Comparison of ENCODE assay signal across 7 cellular contexts in genomic region chr3:98573231-98573728, GRCh38. TPM values are rescaled to one million over a fixed set of nuclear protein-coding genes. Genes with fewer than 3 reads are reported as not detected.
DNase-seq lines count a peak whose midpoint lies in the region; ATAC-seq and TF ChIP-seq lines count a peak whose summit lies in the region.

No MANE protein-coding gene starts in this region.

- no peak for TF ChIP-seq EP300 in tibial nerve (IDR thresholded peaks at IDR 0.05)

- no peak overlapping the region for H3K27ac ChIP-seq in mesendoderm (ENCODE audit: low read depth, low read length)
- H3K27ac ChIP-seq in tibial nerve: no peak overlapping the region

- H2AK5ac ChIP-seq in mesendoderm (ENCODE audit: low read length): no peak overlapping the region

- H3K27me3 Mint-ChIP-seq in activated T-helper 1 cell treated with anti-CD3 and anti-CD28 coated beads, Interleukin-12 subunit alpha, Interleukin-12 subunit beta, Interleukin-2, Interleukin-4 antibody, amounts not matched to agents 30 ng/mL and 10 ng/mL and 1 ng/mL, durations not matched to agents 14 hours and 24 hours and 36 hours (ENCODE audit: insufficient read depth): no peaks in the 10 kb centered on the region

- H3K4ac ChIP-seq in mesendoderm (ENCODE audit: low read depth, low read length): no peak overlapping the region

- no peaks in the 10 kb centered on the region for H3K9me3 ChIP-seq in tibial nerve

- peaks cover 64% of the 10 kb centered on the region for H3K4me1 Mint-ChIP-seq in activated T-helper 1 cell treated with anti-CD3 and anti-CD28 coated beads, Interleukin-12 subunit alpha, Interleukin-12 subunit beta, Interleukin-2, Interleukin-4 antibody, amounts not matched to agents 30 ng/mL and 10 ng/mL and 1 ng/mL, durations not matched to agents 14 hours and 24 hours and 36 hours (ENCODE audit: low read depth)

- H3K4me1 ChIP-seq in mesendoderm (ENCODE audit: control insufficient read depth, low read depth, low read length) (no peaks in the 10 kb centered on the region), tibial nerve (no peaks in the 10 kb centered on the region)

- TF ChIP-seq CTCF in tibial nerve (IDR thresholded peaks at IDR 0.05): peak in 2 of 5 experiments; percentile 19 to 27

- DNase-seq in ELR (ENCODE audit: low read depth) (peak; percentile 67), mesendoderm (peak; percentile 41), tibial nerve (ENCODE audit: low spot score in 2 of 2) (no peak), DMS153 treated with DMSO at 0.1 percent for 48 hours (lab: John Stamatoyannopoulos, UW; ENCODE audit: unreplicated experiment) (no peak)
- no peak for DNase-seq in activated T-helper 1 cell treated with anti-CD3 and anti-CD28 coated beads, Interleukin-12 subunit alpha, Interleukin-12 subunit beta, Interleukin-2, Interleukin-4 antibody, amounts not matched to agents 30 ng/mL and 10 ng/mL and 1 ng/mL, durations not matched to agents 14 hours and 24 hours and 36 hours (ENCODE audit: low spot score)

- H3K9ac ChIP-seq in mesendoderm (ENCODE audit: low read length): no peak overlapping the region

- no peak overlapping the region for H2BK5ac ChIP-seq in mesendoderm (ENCODE audit: low read length)

- H3K9me3 Mint-ChIP-seq in activated T-helper 1 cell treated with anti-CD3 and anti-CD28 coated beads, Interleukin-12 subunit alpha, Interleukin-12 subunit beta, Interleukin-2, Interleukin-4 antibody, amounts not matched to agents 30 ng/mL and 10 ng/mL and 1 ng/mL, durations not matched to agents 14 hours and 24 hours and 36 hours: peaks cover 8% of the 10 kb centered on the region

- no peak overlapping the region for H3K4me3 ChIP-seq in mesendoderm (ENCODE audit: low read length)
- no peak overlapping the region for H3K4me3 ChIP-seq in tibial nerve

- WGBS in mesendoderm (ENCODE audit: extremely low coverage, insufficient coverage, low lambda C conversion rate): no CpG with 5 or more reads among the region's 1 CpG
- 4 to 10% methylated on average over 1 of the region's 1 CpG for WGBS in tibial nerve, 2 donors

- H2BK15ac ChIP-seq in mesendoderm (replicated peaks; ENCODE audit: low read depth): no peak overlapping the region

- no peak overlapping the region for H3K4me2 ChIP-seq in mesendoderm (ENCODE audit: low read length)

- H2BK120ac ChIP-seq in mesendoderm (ENCODE audit: low read depth, low read length): no peak overlapping the region

- no peaks in the 10 kb centered on the region for H3K79me2 ChIP-seq in mesendoderm (ENCODE audit: control insufficient read depth, insufficient read depth, low read length)

- no peaks in the 10 kb centered on the region for H3K36me3 ChIP-seq in mesendoderm (ENCODE audit: control insufficient read depth, insufficient read depth, low read length)
- H3K36me3 ChIP-seq in tibial nerve: peaks cover 0 to 21% (median 0%) of the 10 kb centered on the region in 3 donors

- no peak overlapping the region for H3K18ac ChIP-seq in mesendoderm (ENCODE audit: low read length)

- no peak overlapping the region for H4K8ac ChIP-seq in mesendoderm (ENCODE audit: low read depth, low read length)

- ATAC-seq in GM19351 (IDR thresholded peaks at IDR 0.05; ENCODE audit: unreplicated experiment) (peak; percentile 72), HG03520 (IDR thresholded peaks at IDR 0.05; ENCODE audit: unreplicated experiment) (peak; percentile 60)

- TF ChIP-seq POLR2A in tibial nerve (IDR thresholded peaks at IDR 0.05): no peak

- intact Hi-C loops in activated T-helper 1 cell treated with anti-CD3 and anti-CD28 coated beads, Interleukin-12 subunit alpha, Interleukin-12 subunit beta, Interleukin-2, Interleukin-4 antibody, amounts not matched to agents 30 ng/mL and 10 ng/mL and 1 ng/mL, durations not matched to agents 14 hours and 24 hours and 36 hours (cut with micrococcal nuclease): loop anchor here (1.0 to 2.0 kb wide), 6 partner anchors 8 to 534 kb away; partner anchors contain the start of genes CLDND1 and CPOX

- H3K27me3 ChIP-seq in mesendoderm (ENCODE audit: insufficient read depth, low read length, poor library complexity) (no peaks in the 10 kb centered on the region), tibial nerve (no peaks in the 10 kb centered on the region)

- no peak overlapping the region for H3K56ac ChIP-seq in mesendoderm (ENCODE audit: low read length)

- H3K23ac ChIP-seq in mesendoderm (ENCODE audit: low read length): no peak overlapping the region

- H4K5ac ChIP-seq in mesendoderm (ENCODE audit: low read length): no peak overlapping the region

- H3K36me3 Mint-ChIP-seq in activated T-helper 1 cell treated with anti-CD3 and anti-CD28 coated beads, Interleukin-12 subunit alpha, Interleukin-12 subunit beta, Interleukin-2, Interleukin-4 antibody, amounts not matched to agents 30 ng/mL and 10 ng/mL and 1 ng/mL, durations not matched to agents 14 hours and 24 hours and 36 hours (ENCODE audit: low read depth): peaks cover 36% of the 10 kb centered on the region

- H3K79me1 ChIP-seq in mesendoderm (ENCODE audit: low read length): no peaks in the 10 kb centered on the region

- peak overlapping the region; percentile 61 for H3K27ac Mint-ChIP-seq in activated T-helper 1 cell treated with anti-CD3 and anti-CD28 coated beads, Interleukin-12 subunit alpha, Interleukin-12 subunit beta, Interleukin-2, Interleukin-4 antibody, amounts not matched to agents 30 ng/mL and 10 ng/mL and 1 ng/mL, durations not matched to agents 14 hours and 24 hours and 36 hours

- H3K4me3 Mint-ChIP-seq in activated T-helper 1 cell treated with anti-CD3 and anti-CD28 coated beads, Interleukin-12 subunit alpha, Interleukin-12 subunit beta, Interleukin-2, Interleukin-4 antibody, amounts not matched to agents 30 ng/mL and 10 ng/mL and 1 ng/mL, durations not matched to agents 14 hours and 24 hours and 36 hours: peak overlapping the region; percentile 46

RNA-seq across cellular contexts. Expression of gene CPOX, which starts 20.1 kb away (rescaled TPM):
- 42.2 and 47.4 TPM in 2 replicates for total RNA-seq in activated T-helper 1 cell treated with anti-CD3 and anti-CD28 coated beads, Interleukin-12 subunit alpha, Interleukin-12 subunit beta, Interleukin-2, Interleukin-4 antibody, amounts not matched to agents 30 ng/mL and 10 ng/mL and 1 ng/mL, durations not matched to agents 14 hours and 24 hours and 36 hours
- polyA plus RNA-seq in mesendoderm (2013, experiment 1 of 2): 11.0 TPM
- 11.1 TPM for polyA plus RNA-seq in mesendoderm (2013, experiment 2 of 2)
- 10 to 100 TPM; 19.0 to 36.4 (median 23.4) TPM for total RNA-seq in tibial nerve

RNA-seq across cellular contexts. Expression of gene GPR15, which starts 41.5 kb away (rescaled TPM):
- total RNA-seq in activated T-helper 1 cell treated with anti-CD3 and anti-CD28 coated beads, Interleukin-12 subunit alpha, Interleukin-12 subunit beta, Interleukin-2, Interleukin-4 antibody, amounts not matched to agents 30 ng/mL and 10 ng/mL and 1 ng/mL, durations not matched to agents 14 hours and 24 hours and 36 hours: 5.6 and 6.8 TPM in 2 replicates
- not detected for polyA plus RNA-seq in mesendoderm (2013, experiment 1 of 2)
- not detected for polyA plus RNA-seq in mesendoderm (2013, experiment 2 of 2)
- not detected for total RNA-seq in tibial nerve

RNA-seq across cellular contexts. Expression of gene CLDND1, which starts 50.6 kb away (rescaled TPM):
- total RNA-seq in activated T-helper 1 cell treated with anti-CD3 and anti-CD28 coated beads, Interleukin-12 subunit alpha, Interleukin-12 subunit beta, Interleukin-2, Interleukin-4 antibody, amounts not matched to agents 30 ng/mL and 10 ng/mL and 1 ng/mL, durations not matched to agents 14 hours and 24 hours and 36 hours: 314 and 328 TPM in 2 replicates
- polyA plus RNA-seq in mesendoderm (2013, experiment 1 of 2): 104 TPM
- 110 TPM for polyA plus RNA-seq in mesendoderm (2013, experiment 2 of 2)
- total RNA-seq in tibial nerve: 100 to 1,000 TPM; 106 to 191 (median 172) TPM

Comparison
In these comparisons a context has a peak if more than half of its experiments do, and no peak if none do; other contexts are left out.
1. DNase-seq: peak in ELR (single experiment) and mesendoderm (single experiment); none in activated T-helper 1 cell treated with anti-CD3 and anti-CD28 coated beads, Interleukin-12 subunit alpha, Interleukin-12 subunit beta, Interleukin-2, Interleukin-4 antibody, amounts not matched to agents 30 ng/mL and 10 ng/mL and 1 ng/mL, durations not matched to agents 14 hours and 24 hours and 36 hours (single experiment), tibial nerve (0 of 2) and DMS153 treated with DMSO at 0.1 percent for 48 hours (single experiment).